ENCODE assay signal across 18 cellular contexts in the genomic region with DNA sequence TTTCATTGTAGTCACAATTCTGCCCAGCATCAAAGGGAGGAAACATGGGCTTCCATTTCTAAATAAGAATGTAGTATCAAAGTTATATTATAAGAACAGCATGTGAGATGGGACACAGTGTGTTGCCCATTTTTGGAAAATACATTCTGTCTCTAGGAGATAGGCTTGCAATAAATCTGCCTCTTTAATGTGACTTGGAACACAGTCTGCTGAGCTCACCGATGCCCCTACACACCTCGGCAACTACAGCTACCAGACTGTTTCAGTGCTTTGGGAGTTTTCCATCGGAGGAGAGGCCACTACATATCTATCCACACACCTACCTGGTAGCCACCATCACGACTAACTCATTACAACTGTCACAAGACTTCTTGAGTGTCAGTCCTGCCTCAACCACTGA. TPM values are rescaled to one million over a fixed set of nuclear protein-coding genes. Genes with fewer than 3 reads are reported as not detected.
A peak's percentile ranks its signal among the peaks of the same experiment; 100 is the strongest.
DNase-seq lines count a peak whose midpoint lies in the region; ATAC-seq and TF ChIP-seq lines count a peak whose summit lies in the region.
"Had no signal": no experiment of that assay in that cellular context is flagged by ENCODE, and none has a peak within 500 bp of the region (broad histone marks: within the 10 kb centered on the region; RNA-seq: fewer than 3 reads in every experiment).

No MANE protein-coding gene starts in this region.

- no peak overlapping the region for H3K4ac ChIP-seq in neuronal stem cell (ENCODE audit: low read length)

- intact Hi-C loops in left ventricle myocardium inferior (cut with micrococcal nuclease) (no loop called here), Right ventricle myocardium inferior (cut with DNase I) (no loop called here)

- no peak for DNase-seq in left ventricle myocardium inferior
- no peak for DNase-seq in Right ventricle myocardium inferior (ENCODE audit: missing footprints)
- DNase-seq in neuronal stem cell (ENCODE audit: low spot score) = no peak
- no peak for DNase-seq in T-helper 9 cell
- no peak for DNase-seq in GM23248
- DNase-seq: AML-193; CD4-positive, alpha-beta memory T cell; DND-41; EL; HCEC 1CT had no signal

- H2AFZ ChIP-seq in neuronal stem cell (ENCODE audit: low read length) (peak overlapping the region; percentile 32), GM23248 (no peak overlapping the region)

- H3K36me3 ChIP-seq in left ventricle myocardium inferior = no peaks in the 10 kb centered on the region
- no peaks in the 10 kb centered on the region for H3K36me3 ChIP-seq in neuronal stem cell (replicated peaks in 1 of 2; ENCODE audit: control insufficient read depth in 2 of 2, insufficient read depth in 2 of 2, low read length in 2 of 2)
- H3K36me3 ChIP-seq in GM23248 (ENCODE audit: low read depth) = no peaks in the 10 kb centered on the region
- H3K36me3 ChIP-seq: BLaER1 had no signal

- peak overlapping the region; percentile 84 for H3K27ac ChIP-seq in left ventricle myocardium inferior (replicated peaks)
- no peak overlapping the region for H3K27ac ChIP-seq in neuronal stem cell (replicated peaks; ENCODE audit: low read length)
- H3K27ac ChIP-seq in temporal lobe (ENCODE audit: low read depth, low read length) = peak overlapping the region; percentile 19
- no peak overlapping the region for H3K27ac ChIP-seq in GM23248
- H3K27ac ChIP-seq: 22Rv1, A549, BLaER1, HL-60 had no signal

- H3F3A ChIP-seq in GM23248 (ENCODE audit: insufficient read depth) = no peaks in the 10 kb centered on the region

- H3K4me1 ChIP-seq in left ventricle myocardium inferior (peaks cover 22% of the 10 kb centered on the region), neuronal stem cell (ENCODE audit: control insufficient read depth in 2 of 2, insufficient read depth in 1 of 2, low read depth in 1 of 2, low read length in 2 of 2) (peaks cover 0 to 4% of the 10 kb centered on the region in 2 donors), GM23248 (ENCODE audit: insufficient read depth) (no peaks in the 10 kb centered on the region)
- H3K4me1 ChIP-seq: BLaER1 had no signal

- H3K14ac ChIP-seq in neuronal stem cell (ENCODE audit: low read length) = no peak overlapping the region

- H3K9ac ChIP-seq in neuronal stem cell (ENCODE audit: low read depth, low read length, poor library complexity) (no peak overlapping the region), GM23248 (no peak overlapping the region)
- H3K9ac ChIP-seq: BLaER1 had no signal

- no peak overlapping the region for H2BK120ac ChIP-seq in neuronal stem cell (ENCODE audit: low read depth, low read length)

- H3K4me2 ChIP-seq in neuronal stem cell (ENCODE audit: insufficient read depth, low read length, poor library complexity, severe bottlenecking) (no peak overlapping the region), GM23248 (ENCODE audit: unreplicated experiment) (no peak overlapping the region)
- H3K4me2 ChIP-seq: A549, BLaER1, GM23338 had no signal

- H3K23ac ChIP-seq in neuronal stem cell (ENCODE audit: low read depth, low read length, poor library complexity) = no peak overlapping the region

- no peak overlapping the region for H2BK12ac ChIP-seq in neuronal stem cell (ENCODE audit: low read length)

- no peaks in the 10 kb centered on the region for H4K20me1 ChIP-seq in GM23248 (ENCODE audit: insufficient read depth)
- H4K20me1 ChIP-seq: BLaER1 had no signal

- WGBS in neuronal stem cell (ENCODE audit: extremely low coverage in 2 of 2, insufficient read length in 2 of 2, insufficient replicate concordance in 1 of 2), 2 donors = no CpG with 5 or more reads among the region's 4 CpGs
- 67 to 78% methylated on average over 4 of the region's 4 CpGs for WGBS in GM23248 (ENCODE audit: low coverage in 1 of 2, low lambda C conversion rate in 2 of 2, missing lambda C conversion rate in 2 of 2), 2 experiments

- H3K9me2 ChIP-seq in GM23248 (ENCODE audit: insufficient read depth) = no peaks in the 10 kb centered on the region

- ATAC-seq in Right ventricle myocardium inferior (no peak), GM21447 (IDR thresholded peaks at IDR 0.05; ENCODE audit: unreplicated experiment) (no peak)
- ATAC-seq: GM12878, GM23338 had no signal

- H3K27me3 ChIP-seq in left ventricle myocardium inferior (ENCODE audit: low read depth) = no peaks in the 10 kb centered on the region
- no peaks in the 10 kb centered on the region for H3K27me3 ChIP-seq in neuronal stem cell (ENCODE audit: control insufficient read depth in 3 of 3, insufficient read depth in 3 of 3, low read depth in 1 of 3, low read length in 3 of 3)
- H3K27me3 ChIP-seq in GM23248 (replicated peaks; ENCODE audit: insufficient read depth) = no peaks in the 10 kb centered on the region
- H3K27me3 ChIP-seq: BLaER1 had no signal

- H3K79me2 ChIP-seq in GM23248 (ENCODE audit: insufficient read depth) = no peaks in the 10 kb centered on the region

- in situ Hi-C loops in GM23248 (cut with MboI) = no loop called here

- H3K18ac ChIP-seq in neuronal stem cell (ENCODE audit: low read length) = no peak overlapping the region

- no peak overlapping the region for H2AK5ac ChIP-seq in neuronal stem cell (ENCODE audit: low read depth, low read length)

- no peak overlapping the region for H4K91ac ChIP-seq in neuronal stem cell (ENCODE audit: low read depth, low read length, poor library complexity)

- H4K8ac ChIP-seq in neuronal stem cell (ENCODE audit: low read depth, low read length) = no peak overlapping the region

- H3K79me1 ChIP-seq in neuronal stem cell (ENCODE audit: low read depth, low read length) = no peaks in the 10 kb centered on the region

- no peak for TF ChIP-seq CTCF in left ventricle myocardium inferior (IDR thresholded peaks at IDR 0.05; ENCODE audit: borderline replicate concordance)

- H3K4me3 ChIP-seq in left ventricle myocardium inferior (no peak overlapping the region), neuronal stem cell (ENCODE audit: low read length in 2 of 2) (no peak overlapping the region), GM23248 (no peak overlapping the region)
- H3K4me3 ChIP-seq: A549, BLaER1, GM12878, GM23338 had no signal

- no peak overlapping the region for H2BK15ac ChIP-seq in neuronal stem cell (ENCODE audit: low read length)

- H3K9me3 ChIP-seq in left ventricle myocardium inferior (replicated peaks) (no peaks in the 10 kb centered on the region), neuronal stem cell (replicated peaks in 1 of 2; ENCODE audit: control insufficient read depth in 2 of 2, insufficient read depth in 1 of 2, low read depth in 1 of 2, low read length in 2 of 2) (peaks cover 0 to 3% of the 10 kb centered on the region in 2 donors), GM23248 (ENCODE audit: low read depth) (no peaks in the 10 kb centered on the region)
- H3K9me3 ChIP-seq: A549 had no signal

- no peak overlapping the region for H2BK5ac ChIP-seq in neuronal stem cell (ENCODE audit: low read length)

RNA-seq across cellular contexts. Expression of a gene that starts 18.9 kb away (rescaled TPM):
- total RNA-seq in left ventricle myocardium inferior (23.3 TPM), Right ventricle myocardium inferior (23.0 TPM), temporal lobe (47.5 TPM)
- polyA plus RNA-seq in neuronal stem cell (2013, experiment 1 of 2) = 5.4 TPM
- polyA plus RNA-seq in neuronal stem cell (2013, experiment 2 of 2) = 5.7 TPM
- total RNA-seq in GM23248 (2014; rRNA removed; shearing (Covaris generic)) = 18.6 and 25.8 TPM in 2 replicates
- 13.5 and 13.8 TPM in 2 replicates for polyA plus RNA-seq in GM23248 (2016; fragmentation: Nextera tagmentation; extraction: Ambion mirVana)

Comparison
In these comparisons a context has a peak if more than half of its experiments do, and no peak if none do; other contexts are left out.
1. H3K27ac ChIP-seq: peak in left ventricle myocardium inferior (single experiment) and temporal lobe (single experiment); none in neuronal stem cell (single experiment) and GM23248 (single experiment).